8 cellular contexts compared by ENCODE assay signal in genomic region chr16:89489731-89490385, GRCh38. TPM values are rescaled to one million over a fixed set of nuclear protein-coding genes. Genes with fewer than 3 reads are reported as not detected.
A peak's percentile ranks its signal among the peaks of the same experiment; 100 is the strongest.
DNase-seq lines count a peak whose midpoint lies in the region; ATAC-seq and TF ChIP-seq lines count a peak whose summit lies in the region.

No MANE protein-coding gene starts in this region.

- H3K9ac ChIP-seq in HUES64 (ENCODE audit: low read depth, low read length) (peak overlapping the region; percentile 77), mucosa of rectum (ENCODE audit: low read depth in 1 of 2, low read length in 2 of 2) (peak overlapping the region in 1 of 2 donors; percentile 72)

- H3K27me3 ChIP-seq in HUES64 (ENCODE audit: insufficient read depth, low read length) (no peaks in the 10 kb centered on the region), mucosa of rectum (ENCODE audit: control insufficient read depth in 2 of 2, insufficient read depth in 2 of 2, low read length in 2 of 2) (no peaks in the 10 kb centered on the region)

- DNase-seq in AG04449 (ENCODE audit: low read depth, low spot score) (no peak), cardiac fibroblast (ENCODE audit: low read depth in 2 of 2) (no peak), T-helper 2 cell (no peak)

- H3K36me3 ChIP-seq in HUES64 (ENCODE audit: insufficient read depth, low read length) (no peaks in the 10 kb centered on the region), mucosa of rectum (ENCODE audit: control insufficient read depth in 2 of 2, insufficient read depth in 2 of 2, low read length in 2 of 2) (peaks cover 2 to 7% of the 10 kb centered on the region in 2 donors)

- ATAC-seq in HG03095 (IDR thresholded peaks at IDR 0.05; ENCODE audit: unreplicated experiment) (no peak), GM18520 (IDR thresholded peaks at IDR 0.05; ENCODE audit: unreplicated experiment) (no peak), GM21717 (IDR thresholded peaks at IDR 0.05; ENCODE audit: unreplicated experiment) (no peak)

- TF ChIP-seq CTCF in AG04449 (IDR thresholded peaks at IDR 0.05; ENCODE audit: insufficient read depth, low read length, missing control alignments): no peak
- no peak for TF ChIP-seq CTCF in cardiac fibroblast (IDR thresholded peaks at IDR 0.05; ENCODE audit: low read depth, low read length)

- no peaks in the 10 kb centered on the region for H3K9me3 ChIP-seq in HUES64 (ENCODE audit: insufficient read depth, low read depth, low read length)
- no peaks in the 10 kb centered on the region for H3K9me3 ChIP-seq in mucosa of rectum (ENCODE audit: control insufficient read depth in 2 of 2, low read length in 2 of 2)

- H3K27ac ChIP-seq in HUES64 (ENCODE audit: low read depth, low read length): peak overlapping the region; percentile 92; the same call in 1 of the 2 replicates
- H3K27ac ChIP-seq in mucosa of rectum (ENCODE audit: low read depth in 2 of 2, low read length in 2 of 2): peak overlapping the region; percentile 89 to 91

- H3K4me1 ChIP-seq in HUES64 (ENCODE audit: insufficient read depth, low read length) (peaks cover 24% of the 10 kb centered on the region), mucosa of rectum (ENCODE audit: control insufficient read depth in 2 of 2, insufficient read depth in 2 of 2, low read length in 2 of 2) (peaks cover 31 to 35% of the 10 kb centered on the region in 2 donors)

- under 1% methylated on average over 93 of the region's 94 CpGs for whole genome bisulfite sequencing in HUES64

- CTCF ChIA-PET in AG04449 (lab: Yijun Ruan, JAX): interaction anchor here (1.0 to 1.1 kb wide), 2 partner anchors 20 to 193 kb away, joined by 3 read pairs; no protein-coding TSS in a partner anchor

- POLR2A ChIA-PET in AG04449 (lab: Yijun Ruan, JAX): interaction anchor here (0.6 to 1.3 kb wide), 3 partner anchors 11 to 202 kb away, joined by 3 read pairs; no protein-coding TSS in a partner anchor

- peak overlapping the region; percentile 70 for H3K4me3 ChIP-seq in AG04449 (ENCODE audit: low read depth, low read length)
- H3K4me3 ChIP-seq in HUES64 (ENCODE audit: low read length): peak overlapping the region; percentile 77
- peak overlapping the region; percentile 68 to 73 for H3K4me3 ChIP-seq in cardiac fibroblast (replicated peaks in 1 of 2; ENCODE audit: low read depth in 2 of 2, low read length in 2 of 2)
- H3K4me3 ChIP-seq in mucosa of rectum (ENCODE audit: low read length in 2 of 2): peak overlapping the region; percentile 68 to 84

RNA-seq across cellular contexts. Expression of gene ANKRD11, which starts 0.5 kb away (rescaled TPM):
- polyA plus RNA-seq in HUES64 (2013, experiment 1 of 2): 67.8 TPM
- polyA plus RNA-seq in HUES64 (2013, experiment 2 of 2): 71.1 TPM

RNA-seq across cellular contexts. Expression of gene SPG7, which starts 18.3 kb away (rescaled TPM):
- 44.5 TPM for polyA plus RNA-seq in HUES64 (2013, experiment 1 of 2)
- polyA plus RNA-seq in HUES64 (2013, experiment 2 of 2): 44.8 TPM
